ENCODE assay signal across 13 cellular contexts in the genomic region with DNA sequence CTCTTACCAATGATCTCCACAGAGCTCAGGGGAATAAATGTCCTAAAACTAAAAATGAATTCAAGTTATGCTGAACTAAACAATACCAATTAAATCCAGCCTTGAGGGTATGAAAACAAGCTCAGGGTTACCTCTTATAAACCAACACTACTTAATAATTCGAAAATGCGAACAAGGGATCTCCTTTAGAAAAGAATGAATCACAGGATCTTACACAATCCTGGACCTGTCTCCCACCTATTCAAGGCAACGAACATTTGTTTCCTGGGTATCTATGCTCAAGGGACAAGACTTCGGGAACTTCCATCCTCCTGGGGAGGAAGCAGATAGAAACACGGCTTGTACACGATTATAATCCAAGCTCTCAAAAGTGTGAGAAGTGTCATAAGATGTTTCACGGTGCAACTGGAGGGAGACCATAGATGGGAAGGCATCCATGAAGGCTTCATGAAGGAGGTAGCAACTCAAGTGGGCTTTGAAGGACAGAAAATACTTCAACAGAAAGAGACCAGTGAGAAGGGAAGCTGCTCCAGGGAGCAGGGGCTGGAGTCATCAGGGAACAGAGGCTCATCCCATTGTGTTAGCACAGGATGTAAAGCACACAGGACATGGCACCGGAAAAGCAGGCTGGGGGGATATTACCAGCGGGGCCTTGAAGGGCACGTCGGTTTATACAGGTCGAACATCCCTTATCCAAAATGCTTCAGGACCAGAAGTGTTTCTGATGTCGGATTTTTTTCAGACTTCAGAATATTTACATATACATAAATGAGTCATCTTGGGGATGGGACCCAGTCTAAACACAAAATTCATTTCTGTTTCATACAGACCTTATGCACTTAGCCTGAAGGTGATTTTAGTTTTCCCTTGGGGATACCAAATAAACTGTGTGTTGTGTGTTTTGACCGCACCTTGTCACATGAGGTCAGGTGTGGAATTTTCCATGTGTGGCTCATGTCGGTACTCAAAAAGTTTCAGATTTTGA.
DNase-seq lines count a peak whose midpoint lies in the region; ATAC-seq and TF ChIP-seq lines count a peak whose summit lies in the region.
"Had no signal": no experiment of that assay in that cellular context is flagged by ENCODE, and none has a peak within 500 bp of the region (broad histone marks: within the 10 kb centered on the region; RNA-seq: fewer than 3 reads in every experiment).

No MANE protein-coding gene starts in this region.

- intact Hi-C loops in activated B cell treated with CpG ODN at 0.5 μM for 24 hours (cut with micrococcal nuclease) = no loop called here

- no peak overlapping the region for H3K4me3 Mint-ChIP-seq in activated B cell treated with CpG ODN at 0.5 μM for 24 hours
- H3K4me3 Mint-ChIP-seq in stimulated activated effector memory CD8-positive, alpha-beta T cell treated with anti-CD3 and anti-CD28 coated beads, Interleukin-12 subunit alpha, Interleukin-12 subunit beta, amount 100 ng/mL, for 72 hours = no peak overlapping the region
- H3K4me3 Mint-ChIP-seq in T-helper 2 cell treated with Interferon-gamma antibody and Interleukin-4, amounts not matched to agents 5 μg/mL and 100 μg/mL, for 36 hours = no peak overlapping the region
- H3K4me3 Mint-ChIP-seq: brain had no signal

- H3K4me1 Mint-ChIP-seq in activated B cell treated with CpG ODN at 0.5 μM for 24 hours = peaks cover 50% of the 10 kb centered on the region
- H3K4me1 Mint-ChIP-seq in stimulated activated effector memory CD8-positive, alpha-beta T cell treated with anti-CD3 and anti-CD28 coated beads, Interleukin-12 subunit alpha, Interleukin-12 subunit beta, amount 100 ng/mL, for 72 hours = peaks cover 14% of the 10 kb centered on the region
- no peaks in the 10 kb centered on the region for H3K4me1 Mint-ChIP-seq in T-helper 2 cell treated with Interferon-gamma antibody and Interleukin-4, amounts not matched to agents 5 μg/mL and 100 μg/mL, for 36 hours (ENCODE audit: low read depth)

- H3K27ac Mint-ChIP-seq in activated B cell treated with CpG ODN at 0.5 μM for 24 hours = peak overlapping the region; percentile 3
- H3K27ac Mint-ChIP-seq in stimulated activated effector memory CD8-positive, alpha-beta T cell treated with anti-CD3 and anti-CD28 coated beads, Interleukin-12 subunit alpha, Interleukin-12 subunit beta, amount 100 ng/mL, for 72 hours = no peak overlapping the region
- no peak overlapping the region for H3K27ac Mint-ChIP-seq in T-helper 2 cell treated with Interferon-gamma antibody and Interleukin-4, amounts not matched to agents 5 μg/mL and 100 μg/mL, for 36 hours
- H3K27ac Mint-ChIP-seq: brain had no signal

- no peak for DNase-seq in activated B cell treated with CpG ODN at 0.5 μM for 24 hours
- DNase-seq in left lobe of liver (ENCODE audit: low spot score) = no peak
- no peak for DNase-seq in stimulated activated effector memory CD8-positive, alpha-beta T cell treated with anti-CD3 and anti-CD28 coated beads, Interleukin-12 subunit alpha, Interleukin-12 subunit beta, amount 100 ng/mL, for 72 hours (ENCODE audit: low spot score in 2 of 2)
- DNase-seq in T-helper 2 cell treated with Interferon-gamma antibody and Interleukin-4, amounts not matched to agents 5 μg/mL and 100 μg/mL, for 36 hours (ENCODE audit: low spot score) = no peak
- DNase-seq in activated T-cell treated with anti-CD3 and anti-CD28 coated beads, Interleukin-2, amount 50 U/mL, for 1 hour = no peak
- DNase-seq: activated T-cell treated with anti-CD3 and anti-CD28 coated beads, Interleukin-2, amount 50 U/mL, for 48 hours; AML-193; NCI-H1105; NCI-H748 treated with DMSO at 0.1 percent for 48 hours had no signal

- peaks cover 61% of the 10 kb centered on the region for H3K36me3 Mint-ChIP-seq in activated B cell treated with CpG ODN at 0.5 μM for 24 hours (ENCODE audit: low read depth)
- H3K36me3 Mint-ChIP-seq in stimulated activated effector memory CD8-positive, alpha-beta T cell treated with anti-CD3 and anti-CD28 coated beads, Interleukin-12 subunit alpha, Interleukin-12 subunit beta, amount 100 ng/mL, for 72 hours = no peaks in the 10 kb centered on the region
- no peaks in the 10 kb centered on the region for H3K36me3 Mint-ChIP-seq in T-helper 2 cell treated with Interferon-gamma antibody and Interleukin-4, amounts not matched to agents 5 μg/mL and 100 μg/mL, for 36 hours (ENCODE audit: low read depth)

- TF ChIP-seq CTCF in activated B cell treated with CpG ODN at 0.5 μM for 24 hours (IDR thresholded peaks at IDR 0.05) = no peak

- ATAC-seq in GM18511 (IDR thresholded peaks at IDR 0.05; ENCODE audit: unreplicated experiment) (peak; percentile 73), HG02588 (IDR thresholded peaks at IDR 0.05; ENCODE audit: unreplicated experiment) (peak; percentile 56), activated B cell treated with CpG ODN at 0.5 μM for 24 hours (ENCODE audit: low read depth) (peak; percentile 46), left lobe of liver (peak; percentile 17), HG02642 (IDR thresholded peaks at IDR 0.05; ENCODE audit: poor library complexity, unreplicated experiment) (no peak)
- ATAC-seq in stimulated activated effector memory CD8-positive, alpha-beta T cell treated with anti-CD3 and anti-CD28 coated beads, Interleukin-12 subunit alpha, Interleukin-12 subunit beta, amount 100 ng/mL, for 72 hours = no peak

- no peaks in the 10 kb centered on the region for H3K27me3 Mint-ChIP-seq in activated B cell treated with CpG ODN at 0.5 μM for 24 hours
- H3K27me3 Mint-ChIP-seq in T-helper 2 cell treated with Interferon-gamma antibody and Interleukin-4, amounts not matched to agents 5 μg/mL and 100 μg/mL, for 36 hours (ENCODE audit: low read depth) = no peaks in the 10 kb centered on the region
- H3K27me3 Mint-ChIP-seq: brain had no signal

- POLR2A ChIA-PET in activated B cell treated with CpG ODN at 0.5 μM for 24 hours (lab: Charles Lee) = no interaction called here

- CTCF ChIA-PET in activated B cell treated with CpG ODN at 0.5 μM for 24 hours (lab: Charles Lee) = no interaction called here

- no peaks in the 10 kb centered on the region for H3K9me3 Mint-ChIP-seq in activated B cell treated with CpG ODN at 0.5 μM for 24 hours
- peaks cover 3% of the 10 kb centered on the region for H3K9me3 Mint-ChIP-seq in stimulated activated effector memory CD8-positive, alpha-beta T cell treated with anti-CD3 and anti-CD28 coated beads, Interleukin-12 subunit alpha, Interleukin-12 subunit beta, amount 100 ng/mL, for 72 hours
- H3K9me3 Mint-ChIP-seq in T-helper 2 cell treated with Interferon-gamma antibody and Interleukin-4, amounts not matched to agents 5 μg/mL and 100 μg/mL, for 36 hours = no peaks in the 10 kb centered on the region

Comparison
In these comparisons a context has a peak if more than half of its experiments do, and no peak if none do; other contexts are left out.
1. ATAC-seq: peak in GM18511 (single experiment), HG02588 (single experiment), activated B cell treated with CpG ODN at 0.5 μM for 24 hours (single experiment) and left lobe of liver (single experiment); none in HG02642 (single experiment) and stimulated activated effector memory CD8-positive, alpha-beta T cell treated with anti-CD3 and anti-CD28 coated beads, Interleukin-12 subunit alpha, Interleukin-12 subunit beta, amount 100 ng/mL, for 72 hours (single experiment).